13 cellular contexts compared by ENCODE assay signal in genomic region chr5:73945505-73945904, GRCh38.
DNase-seq lines count a peak whose midpoint lies in the region; ATAC-seq and TF ChIP-seq lines count a peak whose summit lies in the region.
"Had no signal": no experiment of that assay in that cellular context is flagged by ENCODE, and none has a peak within 500 bp of the region (broad histone marks: within the 10 kb centered on the region; RNA-seq: fewer than 3 reads in every experiment).

No MANE protein-coding gene starts in this region.

- H4K20me1 ChIP-seq in GM23248 (ENCODE audit: insufficient read depth) = no peaks in the 10 kb centered on the region

- H3K9me2 ChIP-seq in GM23248 (ENCODE audit: insufficient read depth) = no peaks in the 10 kb centered on the region

- H3K9ac ChIP-seq in GM23248 = no peak overlapping the region
- H3K9ac ChIP-seq: parathyroid adenoma had no signal

- H3K27ac Mint-ChIP-seq in Calu3 (ENCODE audit: unreplicated experiment) = no peak overlapping the region
- H3K27ac Mint-ChIP-seq: stimulated activated memory B cell treated with anti-CD40 and anti-IgM and Interleukin-4, amounts not matched to agents 10 μg/mL and 1 μg/mL and 100 μg/mL, for 72 hours had no signal

- no peak for TF ChIP-seq EP300 in ovary (IDR thresholded peaks at IDR 0.05)

- no peak overlapping the region for H3K4me3 ChIP-seq in mucosa of descending colon
- no peak overlapping the region for H3K4me3 ChIP-seq in ovary
- no peak overlapping the region for H3K4me3 ChIP-seq in lower leg skin (ENCODE audit: low read depth, poor library complexity, severe bottlenecking)
- no peak overlapping the region for H3K4me3 ChIP-seq in GM23248
- H3K4me3 ChIP-seq in ascending aorta = no peak overlapping the region

- peaks cover 6% of the 10 kb centered on the region for H3K4me1 Mint-ChIP-seq in Calu3 (ENCODE audit: low read depth, unreplicated experiment)
- H3K4me1 Mint-ChIP-seq: stimulated activated memory B cell treated with anti-CD40 and anti-IgM and Interleukin-4, amounts not matched to agents 10 μg/mL and 1 μg/mL and 100 μg/mL, for 72 hours had no signal

- DNase-seq in Calu3 (peak; percentile 42), HT-29 (ENCODE audit: low spot score) (peak; percentile 12), mucosa of descending colon (peak in 2 of 3 donors; percentile 30 to 41), ovary (no peak), lower leg skin (ENCODE audit: low spot score in 2 of 2) (no peak), GM23248 (no peak), ascending aorta (ENCODE audit: low spot score in 2 of 2) (no peak)
- peak; percentile 11 for DNase-seq in activated naive CD4-positive, alpha-beta T cell treated with anti-CD3 and anti-CD28 coated beads, Interleukin-2, amount 50 U/mL, for 16 hours
- DNase-seq: GF-D8; NK-92 treated with Interleukin-12 subunit alpha and Interleukin-12 subunit beta, amount 100 ng/mL, for 24 hours had no signal

- no peak for ATAC-seq in mucosa of descending colon
- ATAC-seq: stimulated activated memory B cell treated with anti-CD40 and anti-IgM and Interleukin-4, amounts not matched to agents 10 μg/mL and 1 μg/mL and 100 μg/mL, for 72 hours had no signal

- intact Hi-C loops in Calu3 (cut with micrococcal nuclease; ENCODE audit: unreplicated experiment) = no loop called here
- intact Hi-C loops in mucosa of descending colon (cut with DNase I, micrococcal nuclease) = no loop called here
- intact Hi-C loops in ovary (cut with DNase I) = no loop called here
- intact Hi-C loops in lower leg skin (cut with DNase I; ENCODE audit: low total_unique reads) = no loop called here
- intact Hi-C loops in ascending aorta (cut with DNase I) = no loop called here

- H3K27me3 Mint-ChIP-seq in Calu3 (ENCODE audit: unreplicated experiment) = no peaks in the 10 kb centered on the region
- H3K27me3 Mint-ChIP-seq: stimulated activated memory B cell treated with anti-CD40 and anti-IgM and Interleukin-4, amounts not matched to agents 10 μg/mL and 1 μg/mL and 100 μg/mL, for 72 hours had no signal

- H3K79me2 ChIP-seq in GM23248 (ENCODE audit: insufficient read depth) = no peaks in the 10 kb centered on the region
- H3K79me2 ChIP-seq: parathyroid adenoma had no signal

- H3K9me3 Mint-ChIP-seq in Calu3 (ENCODE audit: low read depth, unreplicated experiment) = peaks cover 4% of the 10 kb centered on the region

- H3F3A ChIP-seq in GM23248 (ENCODE audit: insufficient read depth) = peaks cover 17% of the 10 kb centered on the region

- no peak overlapping the region for H3K4me3 Mint-ChIP-seq in Calu3 (ENCODE audit: low read depth, unreplicated experiment)
- H3K4me3 Mint-ChIP-seq: brain; stimulated activated memory B cell treated with anti-CD40 and anti-IgM and Interleukin-4, amounts not matched to agents 10 μg/mL and 1 μg/mL and 100 μg/mL, for 72 hours had no signal

- H3K4me1 ChIP-seq in mucosa of descending colon (ENCODE audit: low read depth) (no peaks in the 10 kb centered on the region), ovary (ENCODE audit: insufficient read depth) (peaks cover 13% of the 10 kb centered on the region), GM23248 (ENCODE audit: insufficient read depth) (peaks cover 20% of the 10 kb centered on the region), ascending aorta (peaks cover 0 to 25% of the 10 kb centered on the region in 2 donors)

- H3K36me3 ChIP-seq in mucosa of descending colon (ENCODE audit: low read depth) = no peaks in the 10 kb centered on the region
- H3K36me3 ChIP-seq in ovary = no peaks in the 10 kb centered on the region
- H3K36me3 ChIP-seq in GM23248 (ENCODE audit: low read depth) = no peaks in the 10 kb centered on the region
- no peaks in the 10 kb centered on the region for H3K36me3 ChIP-seq in ascending aorta

- no peak for TF ChIP-seq POLR2A in ovary (IDR thresholded peaks at IDR 0.05)
- no peak for TF ChIP-seq POLR2A in lower leg skin (IDR thresholded peaks at IDR 0.05)

- 93 to 96% (median 94%) methylated on average over 7 of the region's 7 CpGs for WGBS in ovary, 3 donors
- 93 to 96% methylated on average over 7 of the region's 7 CpGs for WGBS in lower leg skin, 2 donors
- WGBS in GM23248 (ENCODE audit: low coverage in 1 of 2, low lambda C conversion rate in 2 of 2, missing lambda C conversion rate in 2 of 2), 2 experiments = 94 to 97% methylated on average over 7 of the region's 7 CpGs

- no TSS peak for BruUV-seq in Calu3 (replicated peaks; lab: Mats Ljungman, UMichigan)

- H3K9me3 ChIP-seq in mucosa of descending colon = peaks cover 4% of the 10 kb centered on the region
- no peaks in the 10 kb centered on the region for H3K9me3 ChIP-seq in ovary
- no peaks in the 10 kb centered on the region for H3K9me3 ChIP-seq in GM23248 (ENCODE audit: low read depth)
- H3K9me3 ChIP-seq in ascending aorta = no peaks in the 10 kb centered on the region

- peaks cover 29% of the 10 kb centered on the region for H3K36me3 Mint-ChIP-seq in Calu3 (ENCODE audit: insufficient read depth, unreplicated experiment)
- H3K36me3 Mint-ChIP-seq: brain; stimulated activated memory B cell treated with anti-CD40 and anti-IgM and Interleukin-4, amounts not matched to agents 10 μg/mL and 1 μg/mL and 100 μg/mL, for 72 hours had no signal

- H3K27ac ChIP-seq in ovary = no peak overlapping the region
- no peak overlapping the region for H3K27ac ChIP-seq in GM23248
- no peak overlapping the region for H3K27ac ChIP-seq in ascending aorta
- H3K27ac ChIP-seq: parathyroid adenoma had no signal

- in situ Hi-C loops in GM23248 (cut with MboI) = no loop called here

- no peak overlapping the region for H2AFZ ChIP-seq in GM23248
- H2AFZ ChIP-seq: parathyroid adenoma had no signal

- CTCF ChIA-PET in Calu3 (lab: Charles Lee) = no interaction called here

- H3K27me3 ChIP-seq in ovary (no peaks in the 10 kb centered on the region), GM23248 (replicated peaks; ENCODE audit: insufficient read depth) (no peaks in the 10 kb centered on the region), ascending aorta (no peaks in the 10 kb centered on the region)

- TF ChIP-seq CTCF in Calu3 (IDR thresholded peaks at IDR 0.05; ENCODE audit: unreplicated experiment) (peak; percentile 62), mucosa of descending colon (IDR thresholded peaks at IDR 0.05) (no peak), ovary (IDR thresholded peaks at IDR 0.05) (no peak), lower leg skin (IDR thresholded peaks at IDR 0.05) (no peak), ascending aorta (IDR thresholded peaks at IDR 0.05) (no peak)

- H3K4me2 ChIP-seq in GM23248 (ENCODE audit: unreplicated experiment) = no peak overlapping the region

Comparison
In these comparisons a context has a peak if more than half of its experiments do, and no peak if none do; other contexts are left out.
1. DNase-seq: peak in Calu3 (single experiment), HT-29 (single experiment), activated naive CD4-positive, alpha-beta T cell treated with anti-CD3 and anti-CD28 coated beads, Interleukin-2, amount 50 U/mL, for 16 hours (single experiment) and mucosa of descending colon (2 of 3); none in ovary (0 of 5), lower leg skin (0 of 2), GM23248 (single experiment) and ascending aorta (0 of 2).